In the genomic region with DNA sequence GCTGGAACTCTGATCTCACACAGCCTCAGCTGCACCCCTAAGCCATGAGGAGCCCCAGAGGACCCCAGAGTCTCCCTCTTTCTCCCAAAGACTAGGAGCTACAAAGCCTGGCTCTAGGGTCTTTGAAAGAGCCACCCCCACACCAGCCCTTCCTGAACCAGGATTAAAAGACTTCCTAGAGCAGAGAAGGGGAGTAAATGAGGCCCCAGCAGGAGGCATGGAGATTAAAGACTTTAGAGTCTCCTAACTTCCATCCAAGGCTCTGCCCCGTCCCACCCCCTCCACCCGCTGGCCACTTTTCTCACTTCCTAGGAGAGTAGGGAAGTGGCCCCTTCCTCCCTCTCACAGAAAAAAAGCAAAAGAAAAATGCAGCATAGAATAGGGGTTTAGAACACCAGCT, we compare ENCODE assay signal across 10 cellular contexts. TPM values are rescaled to one million over a fixed set of nuclear protein-coding genes. Genes with fewer than 3 reads are reported as not detected.
DNase-seq lines count a peak whose midpoint lies in the region; ATAC-seq and TF ChIP-seq lines count a peak whose summit lies in the region.
"Had no signal": no experiment of that assay in that cellular context is flagged by ENCODE, and none has a peak within 500 bp of the region (broad histone marks: within the 10 kb centered on the region; RNA-seq: fewer than 3 reads in every experiment).

No MANE protein-coding gene starts in this region.

- no CpG with 5 or more reads among the region's 2 CpGs for WGBS in HUES64
- 59 to 63% methylated on average over 2 of the region's 2 CpGs for WGBS in body of pancreas, 2 donors

- H3K36me3 Mint-ChIP-seq in chondrocyte (ENCODE audit: low read depth), result no peaks in the 10 kb centered on the region

- no peak for DNase-seq in AG10803 (ENCODE audit: low read depth)
- DNase-seq in chondrocyte (ENCODE audit: low spot score), result no peak
- DNase-seq in NCI-H2196 treated with DMSO at 0.1 percent for 48 hours (lab: John Stamatoyannopoulos, UW; ENCODE audit: unreplicated experiment), result no peak
- DNase-seq in NCI-H2227 treated with DMSO at 0.1 percent for 48 hours (lab: John Stamatoyannopoulos, UW), result no peak
- no peak for DNase-seq in body of pancreas
- no peak for DNase-seq in activated CD4-positive, alpha-beta T cell treated with anti-CD3 and anti-CD28 coated beads, Interleukin-2, amount 50 U/mL, for 1 hour
- DNase-seq: activated CD4-positive, alpha-beta T cell treated with anti-CD3 and anti-CD28 coated beads, Interleukin-2, amount 50 U/mL, for 4 hours had no signal

- no peak for ATAC-seq in body of pancreas
- ATAC-seq: left lobe of liver had no signal

- H3K9me3 Mint-ChIP-seq in chondrocyte (ENCODE audit: low read depth), result no peaks in the 10 kb centered on the region

- TF ChIP-seq POLR2A in body of pancreas (IDR thresholded peaks at IDR 0.05), result no peak

- H3K27me3 ChIP-seq in HUES64 (ENCODE audit: insufficient read depth, low read length), result peaks cover 62% of the 10 kb centered on the region
- peaks cover 0 to 15% of the 10 kb centered on the region in 2 donors for H3K27me3 ChIP-seq in muscle layer of colon (ENCODE audit: control insufficient read depth in 1 of 2, insufficient read depth in 2 of 2, low read length in 2 of 2)
- H3K27me3 ChIP-seq in body of pancreas, result peaks cover 0 to 7% of the 10 kb centered on the region in 2 donors

- H3K27me3 Mint-ChIP-seq in chondrocyte (ENCODE audit: low read depth), result no peaks in the 10 kb centered on the region

- H3K27ac ChIP-seq in HUES64 (ENCODE audit: low read depth, low read length), result no peak overlapping the region
- H3K27ac ChIP-seq in muscle layer of colon (ENCODE audit: low read depth, low read length), result peak overlapping the region; percentile 13
- H3K27ac ChIP-seq in body of pancreas, result peak overlapping the region in 1 of 4 donors; percentile 29

- peaks cover 14% of the 10 kb centered on the region for H3K4me1 ChIP-seq in HUES64 (ENCODE audit: insufficient read depth, low read length)
- no peaks in the 10 kb centered on the region for H3K4me1 ChIP-seq in muscle layer of colon (ENCODE audit: insufficient read depth, low read length)
- peaks cover 8% of the 10 kb centered on the region for H3K4me1 ChIP-seq in body of pancreas

- peak overlapping the region; percentile 20 for H3K4me3 ChIP-seq in AG10803 (ENCODE audit: low read length)
- H3K4me3 ChIP-seq in HUES64 (ENCODE audit: low read length), result peak overlapping the region; percentile 86
- no peak overlapping the region for H3K4me3 ChIP-seq in muscle layer of colon (ENCODE audit: low read depth in 1 of 2, low read length in 2 of 2)
- no peak overlapping the region for H3K4me3 ChIP-seq in body of pancreas

- no peaks in the 10 kb centered on the region for H3K36me3 ChIP-seq in HUES64 (ENCODE audit: insufficient read depth, low read length)
- no peaks in the 10 kb centered on the region for H3K36me3 ChIP-seq in muscle layer of colon (ENCODE audit: insufficient read depth, low read length)
- no peaks in the 10 kb centered on the region for H3K36me3 ChIP-seq in body of pancreas (replicated peaks in 1 of 2; ENCODE audit: insufficient read depth in 1 of 2, low read depth in 2 of 2)

- H3K4me1 Mint-ChIP-seq in chondrocyte (ENCODE audit: low read depth), result peaks cover 32% of the 10 kb centered on the region

- intact Hi-C loops in body of pancreas (cut with DNase I), result no loop called here

- H3K4me3 Mint-ChIP-seq in chondrocyte (ENCODE audit: unreplicated experiment), result peak overlapping the region; percentile 80

- H3K9me3 ChIP-seq in HUES64 (ENCODE audit: insufficient read depth, low read depth, low read length) (no peaks in the 10 kb centered on the region), muscle layer of colon (ENCODE audit: low read length) (no peaks in the 10 kb centered on the region), body of pancreas (no peaks in the 10 kb centered on the region)

- TF ChIP-seq CTCF in AG10803 (conservative IDR thresholded peaks at IDR 0.05; ENCODE audit: low read length), result no peak
- no peak for TF ChIP-seq CTCF in chondrocyte (IDR thresholded peaks at IDR 0.05)
- TF ChIP-seq CTCF in body of pancreas (IDR thresholded peaks at IDR 0.05), result no peak

- H3K9ac ChIP-seq in HUES64 (ENCODE audit: low read depth, low read length) (0 out of 2 replicates have a peak overlapping the region, but pooled peaks have one; percentile 19), muscle layer of colon (ENCODE audit: low read length) (no peak overlapping the region)

- no peak overlapping the region for H3K27ac Mint-ChIP-seq in chondrocyte (ENCODE audit: unreplicated experiment)

RNA-seq across cellular contexts. Expression of gene PREX1, which starts 1.7 kb away (rescaled TPM):
- polyA plus RNA-seq in HUES64 (2013, experiment 1 of 2), result 21.8 TPM
- polyA plus RNA-seq in HUES64 (2013, experiment 2 of 2), result 30.1 TPM
- total RNA-seq in chondrocyte (3.0 to 5.0 TPM (median 3.3 TPM) in 3 replicates), body of pancreas (10 to 100 TPM in 1 of 2 donors, 1 to 10 TPM in 1; 9.1 to 14.5 TPM)

Comparison
In these comparisons a context has a peak if more than half of its experiments do, and no peak if none do; other contexts are left out.
1. H3K4me3 ChIP-seq: peak in AG10803 (single experiment) and HUES64 (single experiment); none in muscle layer of colon (0 of 2) and body of pancreas (0 of 2).